Comparison of ENCODE assay signal across 8 cellular contexts in the genomic region with DNA sequence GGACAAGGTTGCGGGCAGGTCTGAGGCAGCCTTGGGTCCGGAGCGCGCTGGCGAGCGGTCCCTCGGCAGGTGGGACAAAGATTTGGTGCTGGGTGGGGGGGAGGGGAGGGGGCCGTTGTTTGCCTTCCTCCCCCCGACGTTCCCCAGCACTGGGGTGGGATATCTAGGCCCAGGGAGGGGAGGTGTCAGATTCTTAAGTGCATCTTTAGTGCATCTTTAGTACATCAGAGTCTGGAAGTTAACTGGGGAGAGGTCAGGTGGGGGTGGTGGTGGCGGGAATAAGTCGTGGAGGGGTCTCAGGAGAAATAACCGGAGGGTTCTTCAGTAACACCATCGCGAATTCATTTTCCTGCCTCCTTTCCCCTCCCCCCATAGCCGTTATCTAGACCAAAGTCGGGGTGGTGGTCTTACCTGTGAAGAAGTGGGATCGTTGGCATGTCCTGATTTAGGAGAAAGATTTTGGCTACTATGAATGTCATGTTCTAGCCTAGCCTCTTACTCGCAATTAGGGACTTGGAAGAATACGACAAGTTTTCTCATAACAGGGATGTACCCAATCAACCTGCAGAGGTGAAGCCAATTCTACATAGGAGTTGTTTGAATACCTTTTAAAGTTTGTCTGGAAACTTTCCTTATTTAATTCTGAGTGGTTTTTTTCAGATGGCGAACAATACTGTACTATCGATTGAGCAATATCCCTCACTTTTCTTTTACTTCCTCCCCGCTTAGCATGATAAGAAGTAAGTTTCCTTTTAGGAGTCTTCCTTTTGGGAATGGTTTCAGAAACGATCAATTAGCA. TPM values are rescaled to one million over a fixed set of nuclear protein-coding genes. Genes with fewer than 3 reads are reported as not detected.
DNase-seq lines count a peak whose midpoint lies in the region; ATAC-seq and TF ChIP-seq lines count a peak whose summit lies in the region.

No MANE protein-coding gene starts in this region.

- CTCF ChIA-PET in Panc1 (lab: Charles Lee) = no interaction called here

- H2AFZ ChIP-seq in parathyroid adenoma = peak overlapping the region; percentile 84

- TSS peak; percentile 82 for BruUV-seq in Panc1 (replicated peaks; lab: Mats Ljungman, UMichigan)

- intact Hi-C loops in Panc1 (cut with micrococcal nuclease; ENCODE audit: unreplicated experiment) = loop anchor here (10.0 kb wide), 1 partner anchor 65 kb away; no protein-coding TSS in a partner anchor

- TF ChIP-seq CTCF in Panc1 (IDR thresholded peaks at IDR 0.05) (no peak), epithelial cell of proximal tubule (conservative IDR thresholded peaks at IDR 0.05; ENCODE audit: low read depth, low read length) (no peak), parathyroid adenoma (IDR thresholded peaks at IDR 0.05) (no peak)

- H3K4me1 ChIP-seq in Panc1 (ENCODE audit: control insufficient read depth, insufficient read depth, low read length) = peaks cover 19% of the 10 kb centered on the region
- H3K4me1 ChIP-seq in parathyroid adenoma = peaks cover 4% of the 10 kb centered on the region

- peak overlapping the region; percentile 83 for H3K4me2 ChIP-seq in parathyroid adenoma (ENCODE audit: low read length)

- no peak overlapping the region for H3K9ac ChIP-seq in parathyroid adenoma

- H3K27me3 ChIP-seq in Panc1 (ENCODE audit: control insufficient read depth, insufficient read depth, low read length) = no peaks in the 10 kb centered on the region
- no peaks in the 10 kb centered on the region for H3K27me3 ChIP-seq in parathyroid adenoma (ENCODE audit: control insufficient read depth, insufficient read depth, low read length)

- peaks cover 8% of the 10 kb centered on the region; the same call in 1 of the 2 replicates for H3K36me3 ChIP-seq in Panc1 (ENCODE audit: control insufficient read depth, insufficient read depth, low read length)
- no peaks in the 10 kb centered on the region for H3K36me3 ChIP-seq in parathyroid adenoma (ENCODE audit: control insufficient read depth, insufficient read depth, low read length)

- H3K9me3 ChIP-seq in Panc1 (ENCODE audit: control insufficient read depth, insufficient read depth, low read depth, low read length) (no peaks in the 10 kb centered on the region), parathyroid adenoma (ENCODE audit: control insufficient read depth, low read length) (no peaks in the 10 kb centered on the region)

- POLR2A ChIA-PET in Panc1 (lab: Charles Lee) = interaction anchor here (0.6 kb wide), 1 partner anchor 365 kb away, joined by 3 read pairs; no protein-coding TSS in a partner anchor

- peak overlapping the region; percentile 85 to 93 for H3K4me3 ChIP-seq in Panc1 (ENCODE audit: low read depth in 2 of 2, low read length in 2 of 2)
- H3K4me3 ChIP-seq in epithelial cell of proximal tubule (ENCODE audit: low read depth, low read length) = peak overlapping the region; percentile 76
- H3K4me3 ChIP-seq in parathyroid adenoma (ENCODE audit: low read depth, low read length) = peak overlapping the region; percentile 71

- DNase-seq in activated gamma-delta T cell treated with Interleukin-2 at 50 U/mL for 16 hours (peak; percentile 3), activated gamma-delta T cell (lab: John Stamatoyannopoulos, UW) (no peak), Panc1 (ENCODE audit: low read depth, low spot score) (no peak), epithelial cell of proximal tubule (ENCODE audit: low read depth) (no peak), NCI-H774 (lab: John Stamatoyannopoulos, UW) (no peak)
- DNase-seq in activated CD8-positive, alpha-beta memory T cell treated with anti-CD3 and anti-CD28 coated beads for 24 hours = no peak

- ATAC-seq in Panc1 (no peak), GM21717 (IDR thresholded peaks at IDR 0.05; ENCODE audit: unreplicated experiment) (no peak)

- H3K79me2 ChIP-seq in parathyroid adenoma = peaks cover 2% of the 10 kb centered on the region

- in situ Hi-C loops in Panc1 (cut with HindIII; ENCODE audit: low pct_unique_long_range_greater_than_20kb, low sequenced_read_pairs) = no loop called here

- H3K27ac ChIP-seq in Panc1 (ENCODE audit: low read length) (peak overlapping the region; percentile 91), parathyroid adenoma (no peak overlapping the region)

RNA-seq across cellular contexts. Expression of a gene that starts 0.9 kb away (rescaled TPM):
- total RNA-seq in Panc1 (2021; ENCODE audit: unreplicated experiment) (82.2 TPM), epithelial cell of proximal tubule (19.8 and 28.6 TPM in 2 replicates)
- polyA plus RNA-seq in Panc1 (2012; ENCODE audit: insufficient read length) = 29.2 TPM
